Comparison of ENCODE assay signal across 13 cellular contexts in the genomic region with DNA sequence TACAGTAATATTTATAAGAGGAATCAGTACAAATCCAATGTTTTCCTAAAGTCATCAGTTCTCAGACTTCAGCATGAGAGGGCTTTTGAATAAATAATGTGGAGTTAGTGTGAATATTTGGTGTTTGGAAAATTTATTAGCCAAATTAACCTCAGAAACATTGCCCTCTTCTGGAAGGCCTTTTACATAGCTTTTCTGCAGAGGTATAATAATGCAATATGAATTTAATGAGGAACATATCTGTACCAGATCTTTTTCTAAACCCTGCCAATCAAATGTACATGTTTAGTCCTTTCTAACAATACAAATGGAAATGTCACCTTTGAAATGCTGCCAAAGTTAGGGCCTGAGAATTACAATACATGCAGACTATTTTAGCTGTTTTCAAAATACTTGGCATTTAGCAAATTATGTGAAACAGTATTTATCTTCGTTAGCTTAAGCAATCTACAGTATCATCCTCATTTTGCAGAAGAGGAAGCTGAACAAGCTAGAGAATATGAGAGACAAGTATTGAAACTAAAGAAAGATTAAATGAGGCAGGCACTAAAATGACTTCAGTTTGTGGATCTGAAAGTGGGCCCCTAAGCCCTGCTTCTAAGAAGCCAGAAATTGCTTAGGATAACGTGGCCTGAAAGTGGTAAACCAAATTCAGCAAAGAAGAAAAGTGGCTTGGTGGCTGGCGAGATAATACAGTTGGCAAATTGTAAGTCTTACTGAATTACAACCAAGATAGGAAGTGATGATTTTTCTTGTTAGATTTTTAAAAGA.
A peak's percentile ranks its signal among the peaks of the same experiment; 100 is the strongest.
DNase-seq lines count a peak whose midpoint lies in the region; ATAC-seq and TF ChIP-seq lines count a peak whose summit lies in the region.
"Had no signal": no experiment of that assay in that cellular context is flagged by ENCODE, and none has a peak within 500 bp of the region (broad histone marks: within the 10 kb centered on the region; RNA-seq: fewer than 3 reads in every experiment).

No MANE protein-coding gene starts in this region.

- H3K27me3 ChIP-seq in neutrophil (no peaks in the 10 kb centered on the region), sigmoid colon (no peaks in the 10 kb centered on the region)
- H3K27me3 ChIP-seq: suprapubic skin had no signal

- 55 to 64% methylated on average over 3 of the region's 3 CpGs for WGBS in sigmoid colon, 2 donors

- no peaks in the 10 kb centered on the region for H3K36me3 ChIP-seq in neutrophil
- no peaks in the 10 kb centered on the region for H3K36me3 ChIP-seq in sigmoid colon
- H3K36me3 ChIP-seq: suprapubic skin had no signal

- ATAC-seq in GM19023 (IDR thresholded peaks at IDR 0.05; ENCODE audit: unreplicated experiment): no peak
- ATAC-seq: activated T-cell treated with anti-CD3 and anti-CD28 coated beads, Interleukin-2, amount 50 U/mL, for 4 hours had no signal

- H3K27ac ChIP-seq in VCaP (peak overlapping the region; percentile 67), neutrophil (peak overlapping the region; percentile 6), sigmoid colon (no peak overlapping the region)
- H3K27ac ChIP-seq: suprapubic skin had no signal

- H3K4me1 ChIP-seq in neutrophil (ENCODE audit: control insufficient read depth in 1 of 2, insufficient read depth in 1 of 2, low read depth in 1 of 2, low read length in 1 of 2) (peaks cover 18 to 27% of the 10 kb centered on the region in 2 experiments), sigmoid colon (no peaks in the 10 kb centered on the region)

- intact Hi-C loops in sigmoid colon (cut with DNase I): no loop called here

- no peaks in the 10 kb centered on the region for H3K9me3 ChIP-seq in neutrophil
- no peaks in the 10 kb centered on the region for H3K9me3 ChIP-seq in sigmoid colon
- H3K9me3 ChIP-seq: suprapubic skin had no signal

- no peak for TF ChIP-seq POLR2A in sigmoid colon (IDR thresholded peaks at IDR 0.05)

- DNase-seq in DMS53 (lab: John Stamatoyannopoulos, UW) (peak; percentile 23), DMS53 treated with DMSO at 0.1 percent for 48 hours (lab: John Stamatoyannopoulos, UW; ENCODE audit: unreplicated experiment) (no peak), Kasumi-1 (lab: John Stamatoyannopoulos, UW) (peak; percentile 12 to 36), sigmoid colon (no peak), NCI-H187 treated with DMSO at 0.1 percent for 48 hours (lab: John Stamatoyannopoulos, UW) (no peak)
- DNase-seq: activated T-cell treated with anti-CD3 and anti-CD28 coated beads, Interleukin-2, amount 50 U/mL, for 4 hours; stimulated activated CD4-positive, alpha-beta T cell treated with anti-CD3 and anti-CD28 coated beads, Interleukin-15, amount 100 ng/mL, for 24 hours; T-helper 1 cell had no signal

- TF ChIP-seq EP300 in sigmoid colon (IDR thresholded peaks at IDR 0.05): peak in 1 of 4 donors; percentile 14

- H3K4me3 ChIP-seq in neutrophil (ENCODE audit: low read depth in 1 of 2, low read length in 1 of 2): no peak overlapping the region
- H3K4me3 ChIP-seq in sigmoid colon: no peak overlapping the region
- H3K4me3 ChIP-seq: lung, suprapubic skin had no signal

- TF ChIP-seq CTCF in VCaP (conservative IDR thresholded peaks at IDR 0.05) (peak; percentile 70), neutrophil (IDR thresholded peaks at IDR 0.05) (no peak), sigmoid colon (IDR thresholded peaks at IDR 0.05) (no peak)

Comparison
In these comparisons a context has a peak if more than half of its experiments do, and no peak if none do; other contexts are left out.
1. DNase-seq: peak in DMS53 (single experiment) and Kasumi-1 (2 of 2); none in DMS53 treated with DMSO at 0.1 percent for 48 hours (single experiment), sigmoid colon (single experiment) and NCI-H187 treated with DMSO at 0.1 percent for 48 hours (single experiment).
2. H3K27ac ChIP-seq: peak in VCaP (single experiment) and neutrophil (single experiment); none in sigmoid colon (0 of 4).